Comparison of ENCODE assay signal across 28 cellular contexts in genomic region chr12:71187379-71187778, GRCh38. TPM values are rescaled to one million over a fixed set of nuclear protein-coding genes. Genes with fewer than 3 reads are reported as not detected.
A peak's percentile ranks its signal among the peaks of the same experiment; 100 is the strongest.
DNase-seq lines count a peak whose midpoint lies in the region; ATAC-seq, FAIRE-seq and TF ChIP-seq lines count a peak whose summit lies in the region.
"Had no signal": no experiment of that assay in that cellular context is flagged by ENCODE, and none has a peak within 500 bp of the region (broad histone marks: within the 10 kb centered on the region; RNA-seq: fewer than 3 reads in every experiment).

No MANE protein-coding gene starts in this region.

- H4K20me1 ChIP-seq in HepG2 (ENCODE audit: insufficient read depth, low read length) = no peaks in the 10 kb centered on the region
- H4K20me1 ChIP-seq: BLaER1 treated with 17β-estradiol and CSF1 and Interleukin-3, amounts not matched to agents 10 nM and 100 nM had no signal

- peak overlapping the region; percentile 69 for H3K4me2 ChIP-seq in HepG2 (ENCODE audit: low read depth, low read length)
- H3K4me2 ChIP-seq: BLaER1 treated with 17β-estradiol and CSF1 and Interleukin-3, amounts not matched to agents 10 nM and 100 nM; GM23338 had no signal

- in situ Hi-C loops in HepG2 (cut with HindIII; ENCODE audit: extremely low pct_ligation_motif_present, low pct_unique_long_range_greater_than_20kb) = no loop called here

- intact Hi-C loops in HepG2 (cut with micrococcal nuclease; ENCODE audit: unreplicated experiment) (loop anchor here (10.0 kb wide), 1 partner anchor 63 kb away; no protein-coding TSS in a partner anchor), right lobe of liver (cut with DNase I) (no loop called here), left colon (cut with DNase I, micrococcal nuclease) (no loop called here), tibial artery (cut with DNase I; ENCODE audit: low total_unique reads) (no loop called here)

- no TSS peak for BruUV-seq in HepG2 (replicated peaks; lab: Mats Ljungman, UMichigan)

- TF ChIP-seq CTCF in HepG2 (CRISPR knock-in tag; IDR thresholded peaks at IDR 0.05) (no peak), right lobe of liver (IDR thresholded peaks at IDR 0.05) (no peak), tibial artery (IDR thresholded peaks at IDR 0.05) (no peak)

- CTCF ChIA-PET in HepG2 (lab: Yijun Ruan, JAX; ENCODE audit: low intra/inter-chr PET ratio, low total read pairs) = no interaction called here

- H3K36me3 ChIP-seq in HepG2 (replicated peaks in 1 of 2; ENCODE audit: control insufficient read depth in 1 of 2, insufficient read depth in 2 of 2, low read length in 2 of 2) (no peaks in the 10 kb centered on the region), right lobe of liver (no peaks in the 10 kb centered on the region), small intestine (ENCODE audit: control insufficient read depth in 2 of 2, insufficient read depth in 2 of 2, low read length in 2 of 2) (no peaks in the 10 kb centered on the region), tibial artery (no peaks in the 10 kb centered on the region)
- H3K36me3 ChIP-seq: BE2C; BLaER1 treated with 17β-estradiol and CSF1 and Interleukin-3, amounts not matched to agents 10 nM and 100 nM had no signal

- H3K4me3 ChIP-seq in HepG2 (replicated peaks in 1 of 3; ENCODE audit: insufficient read depth in 1 of 3, low read depth in 2 of 3, low read length in 3 of 3) (peak overlapping the region in 1 of 3 experiments; percentile 28; a peak in 1 of 6 replicates), right lobe of liver (no peak overlapping the region), small intestine (ENCODE audit: low read depth in 1 of 2, low read length in 2 of 2) (no peak overlapping the region), tibial artery (no peak overlapping the region)
- H3K4me3 ChIP-seq: BLaER1 treated with 17β-estradiol and CSF1 and Interleukin-3, amounts not matched to agents 10 nM and 100 nM; GM12878; GM23338 had no signal

- 0 out of 5 replicates have a peak, but pooled peaks cover 0 to 3% of the 10 kb centered on the region in 2 experiments for H3K27me3 ChIP-seq in HepG2 (ENCODE audit: control insufficient read depth in 1 of 2, insufficient read depth in 2 of 2, low read length in 2 of 2)
- no peaks in the 10 kb centered on the region for H3K27me3 ChIP-seq in right lobe of liver
- no peaks in the 10 kb centered on the region for H3K27me3 ChIP-seq in small intestine (ENCODE audit: control insufficient read depth in 2 of 2, insufficient read depth in 2 of 2, low read length in 2 of 2)
- no peaks in the 10 kb centered on the region for H3K27me3 ChIP-seq in tibial artery
- H3K27me3 ChIP-seq: BE2C; BLaER1 treated with 17β-estradiol and CSF1 and Interleukin-3, amounts not matched to agents 10 nM and 100 nM had no signal

- POLR2A ChIA-PET in HepG2 (lab: Yijun Ruan, JAX) = no interaction called here

- TF ChIP-seq EP300 in HepG2 (IDR thresholded peaks at IDR 0.05; ENCODE audit: low read depth in 2 of 2, low read length in 2 of 2) (no peak), HepG2 (CRISPR knock-in tag; IDR thresholded peaks at IDR 0.05; ENCODE audit: borderline replicate concordance) (no peak)

- peak; percentile 48 for ATAC-seq in HepG2
- no peak for ATAC-seq in right lobe of liver
- ATAC-seq in left colon = peak; percentile 81
- ATAC-seq in SK-N-SH treated with all-trans-retinoic acid at 6 μM for 48 hours = no peak
- no peak for ATAC-seq in HG02970 (IDR thresholded peaks at IDR 0.05; ENCODE audit: low FRiP score, unreplicated experiment)
- ATAC-seq in HG02938 (IDR thresholded peaks at IDR 0.05; ENCODE audit: unreplicated experiment) = no peak
- ATAC-seq: GM12878, GM23338, HCT116 had no signal

- H3K9me3 ChIP-seq in HepG2 (ENCODE audit: low read length) (no peaks in the 10 kb centered on the region), right lobe of liver (no peaks in the 10 kb centered on the region), small intestine (ENCODE audit: control insufficient read depth, low read depth) (no peaks in the 10 kb centered on the region), tibial artery (no peaks in the 10 kb centered on the region)
- H3K9me3 ChIP-seq: BE2C; BLaER1 treated with 17β-estradiol and CSF1 and Interleukin-3, amounts not matched to agents 10 nM and 100 nM had no signal

- no peak for TF ChIP-seq RAD21 in HepG2 (CRISPR knock-in tag; IDR thresholded peaks at IDR 0.05)

- 0% methylated on average over 3 of the region's 3 CpGs for WGBS in HepG2 (ENCODE audit: low lambda C conversion rate)
- 60% methylated on average over 1 of the region's 3 CpGs for WGBS in right lobe of liver (ENCODE audit: insufficient coverage, low coverage, low lambda C conversion rate, missing lambda C conversion rate)
- WGBS in small intestine, 3 donors = 46 to 68% (median 60%) methylated on average over 3 of the region's 3 CpGs

- peak overlapping the region; percentile 69 for H2AFZ ChIP-seq in HepG2 (ENCODE audit: low read length)
- H2AFZ ChIP-seq: GM23338 had no signal

- DNase-seq in HepG2 (ENCODE audit: low spot score) (no peak), right lobe of liver (no peak), left colon (no peak), small intestine (peak; percentile 44), tibial artery (no peak)
- DNase-seq: ACHN; AML-193; BE2C; CD4-positive, alpha-beta T cell; CD8-positive, alpha-beta memory T cell; DMS 273 treated with DMSO at 0.1 percent for 48 hours; DMS79; EL; GDM1; H9; HFFc6 had no signal

- H3K9ac ChIP-seq in HepG2 (ENCODE audit: insufficient read depth, low read depth, low read length) = 0 out of 2 replicates have a peak overlapping the region, but pooled peaks have one; percentile 36
- H3K9ac ChIP-seq: BLaER1 treated with 17β-estradiol and CSF1 and Interleukin-3, amounts not matched to agents 10 nM and 100 nM had no signal

- TF ChIP-seq POLR2A in HepG2 (IDR thresholded peaks at IDR 0.05; ENCODE audit: insufficient read depth in 1 of 2, low read depth in 2 of 2, low read length in 2 of 2) (no peak), right lobe of liver (IDR thresholded peaks at IDR 0.05) (no peak)

- H3K4me1 ChIP-seq in HepG2 (ENCODE audit: insufficient read depth, low read length) (peaks cover 15% of the 10 kb centered on the region), right lobe of liver (no peaks in the 10 kb centered on the region), small intestine (ENCODE audit: control insufficient read depth in 2 of 2, insufficient read depth in 1 of 2, low read depth in 1 of 2, low read length in 1 of 2) (peaks cover 0 to 7% of the 10 kb centered on the region in 2 donors), tibial artery (peaks cover 0 to 27% (median 7%) of the 10 kb centered on the region in 4 donors)

- no peak overlapping the region for H3K27ac ChIP-seq in HepG2 (ENCODE audit: extremely low read length, insufficient read depth, low read length)
- H3K27ac ChIP-seq in right lobe of liver = no peak overlapping the region
- no peak overlapping the region for H3K27ac ChIP-seq in small intestine (ENCODE audit: low read depth in 1 of 2, low read length in 1 of 2)
- peak overlapping the region; percentile 63 to 67 for H3K27ac ChIP-seq in tibial artery
- H3K27ac ChIP-seq: 22Rv1; BLaER1 treated with 17β-estradiol and CSF1 and Interleukin-3, amounts not matched to agents 10 nM and 100 nM had no signal

- no peak for FAIRE-seq in HepG2 (lab: Jason Lieb, UNC)
- FAIRE-seq in small intestine (lab: Jason Lieb, UNC) = no peak
- FAIRE-seq: A204.1, D721Med, GM12878, GM19239 had no signal

- no peaks in the 10 kb centered on the region for H3K79me2 ChIP-seq in HepG2 (ENCODE audit: insufficient read depth, low read length)

TF ChIP-seq in HepG2, 621 proteins besides CTCF, POLR2A, EP300 and RAD21 (continues in another document):
- TF ChIP-seq TBL1XR1 (IDR thresholded peaks at IDR 0.05; ENCODE audit: borderline replicate concordance, low read length, partially characterized antibody) (no peak), HNRNPLL (IDR thresholded peaks at IDR 0.05; ENCODE audit: low read depth, low read length, poor library complexity, severe bottlenecking) (no peak), ZFX (CRISPR knock-in tag; IDR thresholded peaks at IDR 0.05; ENCODE audit: low read depth) (0 out of 2 replicates have a peak, but pooled peaks have one; percentile 12)

TF ChIP-seq in SK-N-SH treated with all-trans-retinoic acid at 6 μM for 48 hours, 23 proteins besides CTCF, POLR2A, EP300 and RAD21 (continues in another document):
- TF ChIP-seq ISL1 (CRISPR knock-in tag; IDR thresholded peaks at IDR 0.05) = no peak
- TF ChIP-seq BACH2 (CRISPR knock-in tag; IDR thresholded peaks at IDR 0.05; ENCODE audit: borderline replicate concordance) = no peak

RNA-seq across cellular contexts. Expression of gene TSPAN8, which starts 29.6 kb away (rescaled TPM):
- total RNA-seq in HepG2 (2016; rRNA removed; fragmentation: Illumina TruSeq; extraction: Trizol) (3.2 and 3.9 TPM in 2 replicates), right lobe of liver (10 to 100 TPM in 3 of 6 experiments, 1 to 10 TPM in 3; 2.0 to 12.6 (median 7.8) TPM), left colon (1,000 to 10,000 TPM; 1,490 to 2,025 TPM)
- total RNA-seq in HepG2 (2016; cell fraction: cytosol; rRNA removed; fragmentation: Illumina TruSeq; extraction: Trizol; ENCODE audit: low read depth) = 1.5 and 1.9 TPM in 2 replicates
- 3.2 and 3.7 TPM in 2 replicates for total RNA-seq in HepG2 (2016; cell fraction: insoluble cytoplasmic fraction; rRNA removed; fragmentation: Illumina TruSeq; extraction: Trizol)
- total RNA-seq in HepG2 (2016; cell fraction: membrane; rRNA removed; fragmentation: Illumina TruSeq; extraction: Trizol) = 2.6 and 4.1 TPM in 2 replicates
- 2.5 and 2.8 TPM in 2 replicates for total RNA-seq in HepG2 (2016; cell fraction: nucleus; rRNA removed; fragmentation: Illumina TruSeq; extraction: Trizol)
- polyA plus RNA-seq in HepG2 (2011; rRNA removed) (2.0 and 3.4 TPM in 2 replicates), small intestine (1,000 to 10,000 TPM in 2 of 3 donors, 100 to 1,000 TPM in 1; 841 to 2,154 (median 1,300) TPM)
- 1.8 and 2.0 TPM in 2 replicates for polyA plus RNA-seq in HepG2 (2011; cell fraction: cytosol; rRNA removed)
- 0.50 and 0.56 TPM in 2 replicates for polyA plus RNA-seq in HepG2 (2011; cell fraction: nucleus; rRNA removed)
- 4.2 and 4.4 TPM in 2 replicates for polyA plus RNA-seq in HepG2 (2012)
- 2.0 and 2.6 TPM in 2 replicates for polyA plus RNA-seq in HepG2 (2016; cell fraction: cytosol; fragmentation: Illumina TruSeq; extraction: Trizol; ENCODE audit: low read depth)
- 3.7 and 4.0 TPM in 2 replicates for polyA plus RNA-seq in HepG2 (2016; cell fraction: insoluble cytoplasmic fraction; fragmentation: Illumina TruSeq; extraction: Trizol; ENCODE audit: low read depth)
- polyA plus RNA-seq in HepG2 (2016; cell fraction: membrane; fragmentation: Illumina TruSeq; extraction: Trizol; ENCODE audit: low read depth) = 1.8 and 2.3 TPM in 2 replicates
- polyA plus RNA-seq in HepG2 (2016; cell fraction: nucleus; fragmentation: Illumina TruSeq; extraction: Trizol; ENCODE audit: insufficient read depth, low read depth) = 2.8 and 5.2 TPM in 2 replicates
- polyA minus RNA-seq in HepG2 (2011; rRNA and poly(A)+ RNA removed; ENCODE audit: low replicate concordance) = 0.50 and 36.3 TPM in 2 replicates
- polyA minus RNA-seq in HepG2 (2011; cell fraction: cytosol; rRNA and poly(A)+ RNA removed) = 1.4 TPM in 1 of 2 replicates, not detected in the other
- polyA minus RNA-seq in HepG2 (2011; cell fraction: nucleus; rRNA and poly(A)+ RNA removed) = 0.99 and 2.1 TPM in 2 replicates
- total RNA-seq: CD4-positive, alpha-beta T cell; CD8-positive, alpha-beta memory T cell; GM23338; H9; HFFc6 had no signal
- polyA plus RNA-seq: CD14-positive monocyte; CD8-positive, alpha-beta memory T cell; GM23338 had no signal

Comparison
In these comparisons a context has a peak if more than half of its experiments do, and no peak if none do; other contexts are left out.
1. ATAC-seq: peak in HepG2 (single experiment) and left colon (single experiment); none in right lobe of liver (0 of 4), SK-N-SH treated with all-trans-retinoic acid at 6 μM for 48 hours (single experiment), HG02970 (single experiment) and HG02938 (single experiment).
2. H3K27ac ChIP-seq: peak in tibial artery (2 of 2); none in HepG2 (single experiment), right lobe of liver (0 of 3) and small intestine (0 of 2).
3. RNA of gene TSPAN8, which starts 29.6 kb away (total RNA-seq): 1,490 to 2,025 TPM in left colon; 2.0 to 12.6 TPM in right lobe of liver and 1.5 to 4.1 TPM in HepG2; every median in the first group is over 100 times any median in the second.